21 cellular contexts compared by ENCODE assay signal in genomic region chr6:161788531-161788930, GRCh38.
"Had no signal": no experiment of that assay in that cellular context is flagged by ENCODE, and none has a peak within 500 bp of the region (broad histone marks: within the 10 kb centered on the region; RNA-seq: fewer than 3 reads in every experiment).

No MANE protein-coding gene starts in this region.

- H3K4me1 ChIP-seq: SJSA1 had no signal

- H3K4me3 ChIP-seq: MG63, SJSA1, SK-N-MC had no signal

- H3K27me3 ChIP-seq: SJSA1 had no signal

- DNase-seq: KBM-7, MG63, NCI-H1092, NCI-H1105 treated with DMSO at 0.1 percent for 48 hours, NCI-H1417 treated with DMSO at 0.1 percent for 48 hours, NCI-H146, NCI-H1694 treated with DMSO at 0.1 percent for 48 hours, NCI-H1930, NCI-H2081, NCI-H2107, NCI-H2227 treated with DMSO at 0.1 percent for 48 hours, NCI-H524, NCI-H69, NCI-H774, PC-3, Right ventricle myocardium superior, SIG-M5, SW 1271 had no signal

- H3K27ac ChIP-seq: SJSA1, SK-N-MC had no signal

- H3K36me3 ChIP-seq: MG63, SJSA1 had no signal

- ATAC-seq: Panc1, PC-3 had no signal
